In genomic region chr3:163722421-163722820, GRCh38 we compare ENCODE assay signal across 23 cellular contexts.
"Had no signal": no experiment of that assay in that cellular context is flagged by ENCODE, and none has a peak within 500 bp of the region (broad histone marks: within the 10 kb centered on the region; RNA-seq: fewer than 3 reads in every experiment).

No MANE protein-coding gene starts in this region.

- H3K4me3 Mint-ChIP-seq: activated CD4-positive, alpha-beta memory T cell treated with anti-CD3 and anti-CD28 coated beads for 36 hours; activated naive CD4-positive, alpha-beta T cell treated with anti-CD3 and anti-CD28 coated beads, Interleukin-2, amount 10 ng/mL, durations not matched to agents 7 days and 5 days; mesothelial cell of epicardium; naive thymus-derived CD8-positive, alpha-beta T cell; neural progenitor cell; stimulated activated memory B cell treated with anti-CD40 and anti-IgM and Interleukin-4, amounts not matched to agents 10 μg/mL and 1 μg/mL and 100 μg/mL, for 72 hours had no signal

- H3K27ac Mint-ChIP-seq: activated CD4-positive, alpha-beta memory T cell treated with anti-CD3 and anti-CD28 coated beads for 36 hours; activated naive CD4-positive, alpha-beta T cell treated with anti-CD3 and anti-CD28 coated beads, Interleukin-2, amount 10 ng/mL, durations not matched to agents 7 days and 5 days; mesothelial cell of epicardium; naive thymus-derived CD8-positive, alpha-beta T cell; neural progenitor cell; progenitor cell of endocrine pancreas; stimulated activated memory B cell treated with anti-CD40 and anti-IgM and Interleukin-4, amounts not matched to agents 10 μg/mL and 1 μg/mL and 100 μg/mL, for 72 hours had no signal

- ATAC-seq: gastrocnemius medialis; naive thymus-derived CD8-positive, alpha-beta T cell had no signal

- H3K9ac ChIP-seq: neural progenitor cell had no signal

- H2AFZ ChIP-seq: neural progenitor cell had no signal

- H3K27ac ChIP-seq: colonic mucosa, esophagus squamous epithelium, gastrocnemius medialis, left ventricle myocardium inferior, neural progenitor cell, sigmoid colon, stomach, suprapubic skin, tibial nerve had no signal

- H3K4me1 ChIP-seq: colonic mucosa, esophagus squamous epithelium, gastrocnemius medialis, left ventricle myocardium inferior, neural progenitor cell, sigmoid colon, stomach, suprapubic skin, tibial nerve had no signal

- H3K9me3 ChIP-seq: colonic mucosa, gastrocnemius medialis, suprapubic skin, tibial nerve had no signal

- H3K4me1 Mint-ChIP-seq: activated naive CD4-positive, alpha-beta T cell treated with anti-CD3 and anti-CD28 coated beads, Interleukin-2, amount 10 ng/mL, durations not matched to agents 7 days and 5 days; mesothelial cell of epicardium; naive thymus-derived CD8-positive, alpha-beta T cell; neural progenitor cell; stimulated activated memory B cell treated with anti-CD40 and anti-IgM and Interleukin-4, amounts not matched to agents 10 μg/mL and 1 μg/mL and 100 μg/mL, for 72 hours had no signal

- H3K4me2 ChIP-seq: neural progenitor cell, smooth muscle cell had no signal

- H3K27me3 ChIP-seq: colonic mucosa, esophagus squamous epithelium, gastrocnemius medialis, neural progenitor cell, sigmoid colon, stomach, suprapubic skin, tibial nerve had no signal

- H3K4me3 ChIP-seq: colonic mucosa, esophagus squamous epithelium, gastrocnemius medialis, left ventricle myocardium inferior, neural progenitor cell, sigmoid colon, smooth muscle cell, stomach, suprapubic skin, tibial nerve had no signal

- H3K36me3 Mint-ChIP-seq: activated CD4-positive, alpha-beta memory T cell treated with anti-CD3 and anti-CD28 coated beads for 36 hours; activated naive CD4-positive, alpha-beta T cell treated with anti-CD3 and anti-CD28 coated beads, Interleukin-2, amount 10 ng/mL, durations not matched to agents 7 days and 5 days; mesothelial cell of epicardium; stimulated activated memory B cell treated with anti-CD40 and anti-IgM and Interleukin-4, amounts not matched to agents 10 μg/mL and 1 μg/mL and 100 μg/mL, for 72 hours had no signal

- DNase-seq: activated CD4-positive, alpha-beta memory T cell treated with anti-CD3 and anti-CD28 coated beads for 36 hours; activated CD4-positive, alpha-beta T cell treated with anti-CD3 and anti-CD28 coated beads for 48 hours; activated effector memory CD4-positive, alpha-beta T cell treated with anti-CD3 and anti-CD28 coated beads, Interleukin-2, amount 50 U/mL, for 16 hours; activated naive CD4-positive, alpha-beta T cell treated with anti-CD3 and anti-CD28 coated beads, Interleukin-2, amount 10 ng/mL, durations not matched to agents 7 days and 5 days; activated T-cell treated with anti-CD3 and anti-CD28 coated beads for 4 hours; amygdala; colonic mucosa; esophagus squamous epithelium; gastrocnemius medialis; hippocampal formation; left ventricle myocardium inferior; naive thymus-derived CD8-positive, alpha-beta T cell; retina; sigmoid colon; stimulated activated CD4-positive, alpha-beta T cell treated with anti-CD3 and anti-CD28 coated beads, Interleukin-15, amount 100 ng/mL, for 24 hours; stomach had no signal

- H3K27me3 Mint-ChIP-seq: activated CD4-positive, alpha-beta memory T cell treated with anti-CD3 and anti-CD28 coated beads for 36 hours; activated naive CD4-positive, alpha-beta T cell treated with anti-CD3 and anti-CD28 coated beads, Interleukin-2, amount 10 ng/mL, durations not matched to agents 7 days and 5 days; naive thymus-derived CD8-positive, alpha-beta T cell; progenitor cell of endocrine pancreas; stimulated activated memory B cell treated with anti-CD40 and anti-IgM and Interleukin-4, amounts not matched to agents 10 μg/mL and 1 μg/mL and 100 μg/mL, for 72 hours had no signal

- H3K36me3 ChIP-seq: colonic mucosa, esophagus squamous epithelium, gastrocnemius medialis, left ventricle myocardium inferior, neural progenitor cell, sigmoid colon, stomach, suprapubic skin, tibial nerve had no signal
